1 cellular context compared by ENCODE assay signal in the genomic region with DNA sequence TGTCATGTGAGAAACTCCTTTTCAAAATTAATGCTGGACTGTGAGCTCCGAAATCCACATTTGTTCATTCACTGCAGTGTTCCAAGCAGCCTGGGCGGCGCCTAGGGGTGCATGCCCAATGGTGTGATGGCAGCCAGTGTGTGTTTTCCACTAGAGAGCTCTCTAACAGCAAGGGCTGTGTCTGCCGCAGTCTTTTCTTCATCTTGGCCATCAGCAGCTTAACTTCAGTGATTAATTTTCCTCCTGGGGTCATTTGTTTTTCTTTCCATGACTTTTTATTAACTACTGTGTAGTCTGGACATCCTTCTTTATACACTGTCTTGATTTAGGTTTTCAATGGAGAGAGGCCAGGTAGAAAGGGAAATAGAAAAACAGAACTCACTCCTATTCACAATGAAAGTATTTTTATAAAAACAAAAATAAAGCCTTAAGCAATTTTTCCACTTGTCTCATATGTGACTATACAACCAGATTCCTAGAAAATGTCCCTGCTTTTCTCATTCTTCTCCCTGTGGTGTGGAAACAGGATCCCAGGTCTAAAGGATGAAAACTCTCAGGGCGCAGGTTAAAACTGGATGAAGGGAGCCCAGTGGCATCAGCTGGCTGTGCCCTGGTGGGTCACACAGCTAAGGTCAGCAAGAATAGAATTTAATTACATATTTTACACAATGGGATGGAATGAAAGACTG.
TF ChIP-seq lines count a peak whose summit lies in the region.

No MANE protein-coding gene starts in this region.

TF ChIP-seq in IMR-90, 13 proteins besides CTCF, POLR2A, EP300 and RAD21 (continued from another document):
- TF ChIP-seq CEBPB (IDR thresholded peaks at IDR 0.05; ENCODE audit: low read depth, low read length) (no peak), FOS (IDR thresholded peaks at IDR 0.05; ENCODE audit: low read depth, low read length) (no peak)
- TF ChIP-seq, protein P1, sequence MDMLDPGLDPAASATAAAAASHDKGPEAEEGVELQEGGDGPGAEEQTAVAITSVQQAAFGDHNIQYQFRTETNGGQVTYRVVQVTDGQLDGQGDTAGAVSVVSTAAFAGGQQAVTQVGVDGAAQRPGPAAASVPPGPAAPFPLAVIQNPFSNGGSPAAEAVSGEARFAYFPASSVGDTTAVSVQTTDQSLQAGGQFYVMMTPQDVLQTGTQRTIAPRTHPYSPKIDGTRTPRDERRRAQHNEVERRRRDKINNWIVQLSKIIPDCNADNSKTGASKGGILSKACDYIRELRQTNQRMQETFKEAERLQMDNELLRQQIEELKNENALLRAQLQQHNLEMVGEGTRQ (IDR thresholded peaks at IDR 0.05; ENCODE audit: low read depth, low read length) = no peak
